In the genomic region with DNA sequence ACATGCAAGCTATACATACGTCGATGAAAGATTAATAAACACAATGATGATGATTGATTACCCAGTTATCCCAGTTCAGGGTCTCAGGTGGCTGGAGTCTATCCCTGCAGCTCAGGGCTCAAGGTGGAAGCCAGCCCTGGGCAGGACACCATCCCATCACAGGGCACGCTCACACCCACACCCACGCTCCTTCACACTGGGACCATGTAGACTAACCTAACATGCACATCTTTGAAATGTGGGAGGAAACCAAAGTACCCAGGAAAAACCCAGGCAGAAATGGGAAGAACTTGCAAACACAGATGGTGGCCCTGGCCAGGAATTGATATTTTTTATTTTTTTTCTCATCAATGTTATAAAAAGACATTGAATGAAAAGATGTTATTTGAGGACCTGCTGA, we compare ENCODE assay signal across 16 cellular contexts.
"Had no signal": no experiment of that assay in that cellular context is flagged by ENCODE, and none has a peak within 500 bp of the region (broad histone marks: within the 10 kb centered on the region; RNA-seq: fewer than 3 reads in every experiment).

No MANE protein-coding gene starts in this region.

- H3K27ac ChIP-seq: adrenal gland, body of pancreas had no signal

- H3K4me3 ChIP-seq: adrenal gland, body of pancreas, heart left ventricle, mucosa of descending colon had no signal

- H3K36me3 ChIP-seq: adrenal gland, heart left ventricle had no signal

- DNase-seq: activated CD4-positive, alpha-beta T cell treated with anti-CD3 and anti-CD28 coated beads, Interleukin-2, amount 50 U/mL, for 1 hour; activated CD4-positive, CD25-positive, alpha-beta regulatory T cell; activated naive CD4-positive, alpha-beta T cell treated with anti-CD3 and anti-CD28 coated beads, Interleukin-2, amount 10 ng/mL, durations not matched to agents 7 days and 5 days; activated T-cell treated with anti-CD3 and anti-CD28 coated beads for 4 hours; adrenal gland; effector memory CD4-positive, alpha-beta T cell; erythroblast; left colon; natural killer cell; stimulated activated CD4-positive, alpha-beta T cell treated with anti-CD3 and anti-CD28 coated beads, Interleukin-2, amount 100 ng/mL, for 48 hours; stimulated activated naive CD8-positive, alpha-beta T cell treated with anti-CD3 and anti-CD28 coated beads, Interleukin-15, Interleukin-2, amounts not matched to agents 100 U/mL and 50 U/mL, for 24 hours; T-helper 2 cell had no signal

- H3K9me3 ChIP-seq: adrenal gland, body of pancreas, heart left ventricle, mucosa of descending colon had no signal

- ATAC-seq: activated T-helper 17 cell treated with anti-CD3 and anti-CD28 coated beads, Interleukin-2, amount 50 U/mL, for 72 hours; body of pancreas; left colon; stimulated activated naive CD8-positive, alpha-beta T cell treated with anti-CD3 and anti-CD28 coated beads, Interleukin-15, Interleukin-2, amounts not matched to agents 100 U/mL and 50 U/mL, for 24 hours had no signal

- H3K4me1 ChIP-seq: adrenal gland, body of pancreas had no signal

- H3K27me3 ChIP-seq: adrenal gland, body of pancreas had no signal
